Comparison of ENCODE assay signal across 22 cellular contexts in the genomic region with DNA sequence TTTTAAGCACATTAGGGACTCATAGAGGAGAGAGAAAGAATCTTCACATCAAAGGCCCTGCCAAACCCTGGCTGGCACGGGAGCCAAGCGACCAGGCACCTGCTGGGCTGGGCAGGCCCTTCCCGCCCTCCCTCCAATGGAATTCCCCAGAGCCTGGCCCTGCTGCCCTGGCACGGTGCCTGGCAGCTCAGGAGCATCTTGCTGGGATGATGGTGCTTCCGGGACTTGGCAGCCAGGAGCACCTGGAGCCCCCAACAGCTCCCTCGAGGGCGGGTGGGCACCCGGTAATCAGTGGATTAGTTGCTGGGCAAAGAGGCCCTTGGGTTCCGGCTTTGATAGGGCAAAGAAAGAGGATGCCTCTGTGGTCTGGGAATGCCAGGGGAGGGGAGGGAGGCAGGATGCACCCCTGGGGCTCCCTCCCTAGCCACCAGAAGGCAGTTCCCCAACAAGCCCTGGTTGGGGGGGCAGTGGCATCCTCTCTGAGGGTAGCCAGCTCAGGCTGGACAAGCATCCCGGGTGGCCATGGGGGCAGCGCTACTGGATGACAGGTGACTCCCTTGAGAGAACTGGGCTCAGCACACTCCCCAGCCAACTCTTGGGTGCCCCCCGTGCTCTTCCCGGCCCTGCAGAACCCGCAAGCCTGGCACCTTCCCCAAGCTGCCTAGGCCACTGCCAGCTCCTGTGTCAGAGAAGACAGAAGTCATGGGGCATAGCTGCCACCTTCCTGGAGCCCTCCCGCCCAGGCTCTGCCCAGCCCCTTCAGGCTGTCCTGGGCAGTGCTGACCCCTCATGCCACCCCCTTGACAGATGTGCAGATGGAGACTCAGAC. TPM values are rescaled to one million over a fixed set of nuclear protein-coding genes. Genes with fewer than 3 reads are reported as not detected.
DNase-seq lines count a peak whose midpoint lies in the region; ATAC-seq, FAIRE-seq and TF ChIP-seq lines count a peak whose summit lies in the region.
"Had no signal": no experiment of that assay in that cellular context is flagged by ENCODE, and none has a peak within 500 bp of the region (broad histone marks: within the 10 kb centered on the region; RNA-seq: fewer than 3 reads in every experiment).

No MANE protein-coding gene starts in this region.

- intact Hi-C loops in mucosa of descending colon (cut with DNase I, micrococcal nuclease) = no loop called here

- H3K4me3 ChIP-seq in mucosa of descending colon = no peak overlapping the region
- H3K4me3 ChIP-seq: A549, hepatocyte, upper lobe of right lung had no signal

- ATAC-seq in mucosa of descending colon (peak; percentile 27), left lobe of liver (no peak)
- ATAC-seq: A549; Panc1; SK-N-SH treated with all-trans-retinoic acid at 6 μM for 48 hours; stimulated activated naive CD8-positive, alpha-beta T cell treated with anti-CD3 and anti-CD28 coated beads, Interleukin-15, amount 100 ng/mL, for 72 hours; upper lobe of right lung had no signal

- DNase-seq in NCI-H2081 (lab: John Stamatoyannopoulos, UW) (peak; percentile 42 to 69), NCI-H2081 treated with DMSO at 0.1 percent for 48 hours (lab: John Stamatoyannopoulos, UW) (no peak), NCI-H1092 (lab: John Stamatoyannopoulos, UW) (peak; percentile 76), NCI-H345 (lab: John Stamatoyannopoulos, UW) (peak; percentile 90), mucosa of descending colon (peak in 1 of 3 donors; percentile 30), left lobe of liver (ENCODE audit: low spot score) (no peak), GM12891 (ENCODE audit: insufficient read length, low spot score) (no peak), NCI-H1930 (lab: John Stamatoyannopoulos, UW) (no peak)
- DNase-seq: activated CD4-positive, alpha-beta T cell treated with anti-CD3 and anti-CD28 coated beads, Interleukin-2, amount 10 ng/mL, durations not matched to agents 24 days and 14 days; aorta; CD4-positive, alpha-beta T cell; IMR-90; stimulated activated naive CD8-positive, alpha-beta T cell treated with anti-CD3 and anti-CD28 coated beads, Interleukin-15, amount 100 ng/mL, for 72 hours; upper lobe of right lung had no signal

- TF ChIP-seq CTCF in mucosa of descending colon (IDR thresholded peaks at IDR 0.05) = no peak

- no peak for TF ChIP-seq POLR2A in GM12891 (IDR thresholded peaks at IDR 0.05; ENCODE audit: low read depth, low read length)

- no peaks in the 10 kb centered on the region for H3K36me3 ChIP-seq in mucosa of descending colon (ENCODE audit: low read depth)
- H3K36me3 ChIP-seq: upper lobe of right lung had no signal

- no peaks in the 10 kb centered on the region for H3K9me3 ChIP-seq in mucosa of descending colon
- H3K9me3 ChIP-seq: A549, upper lobe of right lung had no signal

- peaks cover 3% of the 10 kb centered on the region for H3K4me1 ChIP-seq in mucosa of descending colon (ENCODE audit: low read depth)
- H3K4me1 ChIP-seq: A549, upper lobe of right lung had no signal

- no peak for FAIRE-seq in GM12891 (lab: Jason Lieb, UNC)
- FAIRE-seq: A549 had no signal

TF ChIP-seq in GM12891, 5 proteins besides CTCF, POLR2A, EP300 and RAD21:
- TF ChIP-seq TAF1 (IDR thresholded peaks at IDR 0.05; ENCODE audit: low read depth, low read length) (no peak), PAX5 (IDR thresholded peaks at IDR 0.05; ENCODE audit: insufficient read depth, low read length, severe bottlenecking) (no peak), POU2F2 (IDR thresholded peaks at IDR 0.05; ENCODE audit: low read depth, low read length) (no peak), POLR2AphosphoS5 (IDR thresholded peaks at IDR 0.05; ENCODE audit: low read depth, low read length) (no peak), SPI1 (IDR thresholded peaks at IDR 0.05; ENCODE audit: low read depth, low read length) (no peak)
TF ChIP-seq in GM12891: peak in this region for 0.

RNA-seq across cellular contexts. Expression of gene KRTAP10-1, which starts 26.4 kb away (rescaled TPM):
- total RNA-seq in mucosa of descending colon = not detected
- total RNA-seq in left lobe of liver = not detected
- not detected for polyA plus RNA-seq in GM12891 (2012; ENCODE audit: low read depth, missing spikeins)
- total RNA-seq: activated CD4-positive, alpha-beta T cell treated with anti-CD3 and anti-CD28 coated beads, Interleukin-2, amount 10 ng/mL, durations not matched to agents 24 days and 14 days; aorta; CD4-positive, alpha-beta T cell; G401; hepatocyte; IMR-90; kidney epithelial cell; mesothelial cell of epicardium; upper lobe of right lung had no signal
- polyA plus RNA-seq: A549, aorta, hepatocyte, IMR-90, neural cell had no signal

RNA-seq across cellular contexts. Expression of gene KRTAP10-2, which starts 37.7 kb away (rescaled TPM):
- total RNA-seq in mucosa of descending colon = not detected
- not detected for total RNA-seq in left lobe of liver
- polyA plus RNA-seq in GM12891 (2012; ENCODE audit: low read depth, missing spikeins) = not detected
- total RNA-seq: activated CD4-positive, alpha-beta T cell treated with anti-CD3 and anti-CD28 coated beads, Interleukin-2, amount 10 ng/mL, durations not matched to agents 24 days and 14 days; aorta; CD4-positive, alpha-beta T cell; G401; hepatocyte; IMR-90; kidney epithelial cell; mesothelial cell of epicardium; upper lobe of right lung had no signal
- polyA plus RNA-seq: A549, aorta, hepatocyte, IMR-90, neural cell had no signal

RNA-seq across cellular contexts. Expression of gene KRTAP10-3, which starts 45.0 kb away (rescaled TPM):
- total RNA-seq in mucosa of descending colon = not detected
- total RNA-seq in left lobe of liver = not detected
- polyA plus RNA-seq in GM12891 (2012; ENCODE audit: low read depth, missing spikeins) = not detected
- total RNA-seq: activated CD4-positive, alpha-beta T cell treated with anti-CD3 and anti-CD28 coated beads, Interleukin-2, amount 10 ng/mL, durations not matched to agents 24 days and 14 days; aorta; CD4-positive, alpha-beta T cell; G401; hepatocyte; IMR-90; kidney epithelial cell; mesothelial cell of epicardium; upper lobe of right lung had no signal
- polyA plus RNA-seq: A549, aorta, hepatocyte, IMR-90, neural cell had no signal

RNA-seq across cellular contexts. Expression of gene LRRC3, which starts 58.3 kb away (rescaled TPM):
- total RNA-seq in mucosa of descending colon (10 to 100 TPM in 1 of 3 donors, 1 to 10 TPM in 2; 2.1 to 17.9 (median 2.7) TPM), left lobe of liver (22.0 TPM)
- polyA plus RNA-seq in GM12891 (2012; ENCODE audit: low read depth, missing spikeins) = 0.37 TPM

RNA-seq across cellular contexts. Expression of gene KRTAP10-4, which starts 59.9 kb away (rescaled TPM):
- total RNA-seq in mucosa of descending colon (not detected), left lobe of liver (not detected)
- polyA plus RNA-seq in GM12891 (2012; ENCODE audit: low read depth, missing spikeins) = not detected
- total RNA-seq: activated CD4-positive, alpha-beta T cell treated with anti-CD3 and anti-CD28 coated beads, Interleukin-2, amount 10 ng/mL, durations not matched to agents 24 days and 14 days; aorta; CD4-positive, alpha-beta T cell; G401; hepatocyte; IMR-90; kidney epithelial cell; mesothelial cell of epicardium; upper lobe of right lung had no signal
- polyA plus RNA-seq: A549, aorta, hepatocyte, IMR-90, neural cell had no signal

Comparison
In these comparisons a context has a peak if more than half of its experiments do, and no peak if none do; other contexts are left out.
1. DNase-seq: peak in NCI-H2081 (2 of 2), NCI-H1092 (single experiment) and NCI-H345 (single experiment); none in NCI-H2081 treated with DMSO at 0.1 percent for 48 hours (single experiment), left lobe of liver (single experiment), GM12891 (single experiment) and NCI-H1930 (0 of 2).